ENCODE assay signal across 8 cellular contexts in the genomic region with DNA sequence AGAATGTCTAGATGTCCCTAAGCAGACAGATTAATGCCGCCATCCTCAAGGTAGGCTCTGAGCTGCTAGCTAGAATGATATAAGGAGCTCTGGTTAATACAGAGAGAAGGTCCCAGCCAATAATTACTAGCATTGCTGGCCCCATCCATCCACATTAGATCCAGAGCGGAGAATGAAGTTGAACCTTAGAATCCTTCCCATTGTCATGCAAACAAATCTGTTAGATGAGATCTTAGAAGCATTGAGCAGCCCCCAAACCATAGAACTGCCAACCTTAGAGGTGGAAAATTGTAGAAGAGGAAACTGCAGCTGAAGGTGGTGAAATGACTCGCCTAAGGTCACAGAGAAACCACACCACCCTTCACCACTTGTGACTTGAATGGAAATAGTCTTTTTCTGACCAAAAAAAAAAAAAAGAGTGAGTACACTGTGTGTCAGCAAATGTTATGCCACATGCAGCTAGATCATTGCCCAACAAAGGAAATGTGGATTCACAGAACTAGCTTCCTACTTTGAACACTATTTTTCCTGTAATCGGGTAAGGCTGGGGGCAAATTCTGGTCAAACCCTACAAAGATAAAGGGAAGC.
A peak's percentile ranks its signal among the peaks of the same experiment; 100 is the strongest.
DNase-seq lines count a peak whose midpoint lies in the region; ATAC-seq and TF ChIP-seq lines count a peak whose summit lies in the region.

No MANE protein-coding gene starts in this region.

- no peak overlapping the region for H3K4me2 ChIP-seq in GM23248 (ENCODE audit: unreplicated experiment)

- H3K4me1 ChIP-seq in GM23248 (ENCODE audit: insufficient read depth) = peaks cover 9% of the 10 kb centered on the region; the same call in 1 of the 2 replicates
- peaks cover 0 to 15% of the 10 kb centered on the region in 2 donors for H3K4me1 ChIP-seq in duodenal mucosa (ENCODE audit: control insufficient read depth in 1 of 2, insufficient read depth in 2 of 2, low read length in 2 of 2)

- peak; percentile 76 for ATAC-seq in GM18502 (IDR thresholded peaks at IDR 0.05; ENCODE audit: poor library complexity, unreplicated experiment)

- in situ Hi-C loops in GM23248 (cut with MboI) = no loop called here

- H3K9me2 ChIP-seq in GM23248 (ENCODE audit: insufficient read depth) = no peaks in the 10 kb centered on the region

- TF ChIP-seq POLR2A in NB4 (IDR thresholded peaks at IDR 0.05; ENCODE audit: extremely low read depth, insufficient read length) = no peak

- H3F3A ChIP-seq in GM23248 (ENCODE audit: insufficient read depth) = peaks cover 31% of the 10 kb centered on the region

- H3K4me3 ChIP-seq in GM23248 (no peak overlapping the region), NB4 (ENCODE audit: low read depth, low read length) (no peak overlapping the region), duodenal mucosa (ENCODE audit: low read depth in 1 of 2, low read length in 2 of 2) (no peak overlapping the region)

- H4K20me1 ChIP-seq in GM23248 (ENCODE audit: insufficient read depth) = no peaks in the 10 kb centered on the region

- no peaks in the 10 kb centered on the region for H3K9me3 ChIP-seq in GM23248 (ENCODE audit: low read depth)
- H3K9me3 ChIP-seq in duodenal mucosa (ENCODE audit: control insufficient read depth in 1 of 2, low read length in 2 of 2) = no peaks in the 10 kb centered on the region

- peaks cover 37% of the 10 kb centered on the region for H3K27me3 ChIP-seq in GM23248 (replicated peaks; ENCODE audit: insufficient read depth)
- peaks cover 0 to 2% of the 10 kb centered on the region in 2 donors for H3K27me3 ChIP-seq in duodenal mucosa (ENCODE audit: control insufficient read depth in 1 of 2, insufficient read depth in 2 of 2, low read length in 2 of 2)

- H3K79me2 ChIP-seq in GM23248 (ENCODE audit: insufficient read depth) = no peaks in the 10 kb centered on the region

- peak overlapping the region; percentile 2; the same call in 1 of the 2 replicates for H3K27ac ChIP-seq in GM23248
- peak overlapping the region; percentile 41 for H3K27ac ChIP-seq in duodenal mucosa (ENCODE audit: low read depth, low read length)

- H3K36me3 ChIP-seq in GM23248 (ENCODE audit: low read depth) (no peaks in the 10 kb centered on the region), duodenal mucosa (ENCODE audit: control insufficient read depth in 1 of 2, insufficient read depth in 2 of 2, low read length in 2 of 2) (no peaks in the 10 kb centered on the region)

- H2AFZ ChIP-seq in GM23248 = no peak overlapping the region

- DNase-seq in GM23248 (peak; percentile 77), NB4 (ENCODE audit: low read depth) (peak; percentile 92), DMS 273 (lab: John Stamatoyannopoulos, UW; ENCODE audit: unreplicated experiment) (no peak), midbrain (lab: John Stamatoyannopoulos, UW) (no peak), NCI-H2227 (lab: John Stamatoyannopoulos, UW; ENCODE audit: unreplicated experiment) (no peak)
- DNase-seq in stimulated activated CD8-positive, alpha-beta memory T cell treated with anti-CD3 and anti-CD28 coated beads, Interleukin-4, amount 100 ng/mL, for 48 hours = peak; percentile 55

- WGBS in GM23248 (ENCODE audit: low coverage in 1 of 2, low lambda C conversion rate in 2 of 2, missing lambda C conversion rate in 2 of 2), 2 experiments = 25 to 28% methylated on average over 4 of the region's 4 CpGs

- no peak overlapping the region for H3K9ac ChIP-seq in GM23248
- no peak overlapping the region for H3K9ac ChIP-seq in duodenal mucosa (ENCODE audit: low read depth in 1 of 2, low read length in 2 of 2)

- TF ChIP-seq CTCF in NB4 (IDR thresholded peaks at IDR 0.05; ENCODE audit: low read depth, low read length) = no peak

Comparison
In these comparisons a context has a peak if more than half of its experiments do, and no peak if none do; other contexts are left out.
1. DNase-seq: peak in GM23248 (single experiment), NB4 (single experiment) and stimulated activated CD8-positive, alpha-beta memory T cell treated with anti-CD3 and anti-CD28 coated beads, Interleukin-4, amount 100 ng/mL, for 48 hours (single experiment); none in DMS 273 (single experiment), midbrain (single experiment) and NCI-H2227 (single experiment).